ENCODE assay signal across 1 cellular context in genomic region chr5:134647750-134648424, GRCh38.
TF ChIP-seq lines count a peak whose summit lies in the region.

No MANE protein-coding gene starts in this region.

TF ChIP-seq in GM23338, 12 proteins besides CTCF, POLR2A, EP300 and RAD21 (continued from another document):
- TF ChIP-seq, protein P1, sequence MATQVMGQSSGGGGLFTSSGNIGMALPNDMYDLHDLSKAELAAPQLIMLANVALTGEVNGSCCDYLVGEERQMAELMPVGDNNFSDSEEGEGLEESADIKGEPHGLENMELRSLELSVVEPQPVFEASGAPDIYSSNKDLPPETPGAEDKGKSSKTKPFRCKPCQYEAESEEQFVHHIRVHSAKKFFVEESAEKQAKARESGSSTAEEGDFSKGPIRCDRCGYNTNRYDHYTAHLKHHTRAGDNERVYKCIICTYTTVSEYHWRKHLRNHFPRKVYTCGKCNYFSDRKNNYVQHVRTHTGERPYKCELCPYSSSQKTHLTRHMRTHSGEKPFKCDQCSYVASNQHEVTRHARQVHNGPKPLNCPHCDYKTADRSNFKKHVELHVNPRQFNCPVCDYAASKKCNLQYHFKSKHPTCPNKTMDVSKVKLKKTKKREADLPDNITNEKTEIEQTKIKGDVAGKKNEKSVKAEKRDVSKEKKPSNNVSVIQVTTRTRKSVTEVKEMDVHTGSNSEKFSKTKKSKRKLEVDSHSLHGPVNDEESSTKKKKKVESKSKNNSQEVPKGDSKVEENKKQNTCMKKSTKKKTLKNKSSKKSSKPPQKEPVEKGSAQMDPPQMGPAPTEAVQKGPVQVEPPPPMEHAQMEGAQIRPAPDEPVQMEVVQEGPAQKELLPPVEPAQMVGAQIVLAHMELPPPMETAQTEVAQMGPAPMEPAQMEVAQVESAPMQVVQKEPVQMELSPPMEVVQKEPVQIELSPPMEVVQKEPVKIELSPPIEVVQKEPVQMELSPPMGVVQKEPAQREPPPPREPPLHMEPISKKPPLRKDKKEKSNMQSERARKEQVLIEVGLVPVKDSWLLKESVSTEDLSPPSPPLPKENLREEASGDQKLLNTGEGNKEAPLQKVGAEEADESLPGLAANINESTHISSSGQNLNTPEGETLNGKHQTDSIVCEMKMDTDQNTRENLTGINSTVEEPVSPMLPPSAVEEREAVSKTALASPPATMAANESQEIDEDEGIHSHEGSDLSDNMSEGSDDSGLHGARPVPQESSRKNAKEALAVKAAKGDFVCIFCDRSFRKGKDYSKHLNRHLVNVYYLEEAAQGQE (IDR thresholded peaks at IDR 0.05; ENCODE audit: unreplicated experiment) = no peak
- TF ChIP-seq EZH2 (IDR thresholded peaks at IDR 0.05; ENCODE audit: low read depth, unreplicated experiment) (no peak), EZH2phosphoT487 (IDR thresholded peaks at IDR 0.05; ENCODE audit: unreplicated experiment) (no peak), NANOG (IDR thresholded peaks at IDR 0.05; ENCODE audit: borderline replicate concordance) (no peak), ZNF331 (CRISPR knock-in tag; IDR thresholded peaks at IDR 0.05; ENCODE audit: low read depth) (no peak), CREB1 (CRISPR knock-in tag; IDR thresholded peaks at IDR 0.05; ENCODE audit: low read depth) (no peak), STAT1 (IDR thresholded peaks at IDR 0.05; ENCODE audit: unreplicated experiment) (no peak), POLR2AphosphoS5 (IDR thresholded peaks at IDR 0.05; ENCODE audit: low read depth) (no peak), ZNF114 (CRISPR knock-in tag; IDR thresholded peaks at IDR 0.05) (no peak), JUNB (IDR thresholded peaks at IDR 0.05; ENCODE audit: unreplicated experiment) (no peak)
